In genomic region chr18:79405019-79405780, GRCh38 we compare ENCODE assay signal across 8 cellular contexts. TPM values are rescaled to one million over a fixed set of nuclear protein-coding genes. Genes with fewer than 3 reads are reported as not detected.
A peak's percentile ranks its signal among the peaks of the same experiment; 100 is the strongest.
DNase-seq lines count a peak whose midpoint lies in the region; ATAC-seq and TF ChIP-seq lines count a peak whose summit lies in the region.

No MANE protein-coding gene starts in this region.

- no peak for TF ChIP-seq EP300 in tibial nerve (IDR thresholded peaks at IDR 0.05)

- H3K4me1 Mint-ChIP-seq in activated CD8-positive, alpha-beta memory T cell treated with anti-CD3 and anti-CD28 coated beads, Interleukin-2, amount 10 ng/mL, durations not matched to agents 7 days and 5 days, result peaks cover 44% of the 10 kb centered on the region
- peaks cover 67% of the 10 kb centered on the region for H3K4me1 Mint-ChIP-seq in activated T-cell treated with anti-CD3 and anti-CD28 coated beads, Interleukin-2, amount 50 U/mL, for 72 hours (ENCODE audit: low read depth)

- H3K27ac Mint-ChIP-seq in activated CD8-positive, alpha-beta memory T cell treated with anti-CD3 and anti-CD28 coated beads, Interleukin-2, amount 10 ng/mL, durations not matched to agents 7 days and 5 days, result peak overlapping the region; percentile 93
- H3K27ac Mint-ChIP-seq in activated T-cell treated with anti-CD3 and anti-CD28 coated beads, Interleukin-2, amount 50 U/mL, for 72 hours, result peak overlapping the region; percentile 90

- H3K9me3 Mint-ChIP-seq in activated CD8-positive, alpha-beta memory T cell treated with anti-CD3 and anti-CD28 coated beads, Interleukin-2, amount 10 ng/mL, durations not matched to agents 7 days and 5 days (ENCODE audit: low read depth), result no peaks in the 10 kb centered on the region
- H3K9me3 Mint-ChIP-seq in activated T-cell treated with anti-CD3 and anti-CD28 coated beads, Interleukin-2, amount 50 U/mL, for 72 hours, result no peaks in the 10 kb centered on the region

- no peaks in the 10 kb centered on the region for H3K27me3 Mint-ChIP-seq in activated CD8-positive, alpha-beta memory T cell treated with anti-CD3 and anti-CD28 coated beads, Interleukin-2, amount 10 ng/mL, durations not matched to agents 7 days and 5 days
- no peaks in the 10 kb centered on the region for H3K27me3 Mint-ChIP-seq in activated T-cell treated with anti-CD3 and anti-CD28 coated beads, Interleukin-2, amount 50 U/mL, for 72 hours (ENCODE audit: low read depth)

- CTCF ChIA-PET in activated CD8-positive, alpha-beta memory T cell treated with anti-CD3 and anti-CD28 coated beads, Interleukin-2, amount 10 ng/mL, durations not matched to agents 7 days and 5 days (lab: Charles Lee), result interaction anchor here (0.9 to 2.0 kb wide), 6 partner anchors 12 to 123 kb away, joined by 3 to 14 read pairs (median 4); no protein-coding TSS in a partner anchor

- H3K4me3 Mint-ChIP-seq in activated CD8-positive, alpha-beta memory T cell treated with anti-CD3 and anti-CD28 coated beads, Interleukin-2, amount 10 ng/mL, durations not matched to agents 7 days and 5 days, result peak overlapping the region; percentile 66
- H3K4me3 Mint-ChIP-seq in activated T-cell treated with anti-CD3 and anti-CD28 coated beads, Interleukin-2, amount 50 U/mL, for 72 hours, result peak overlapping the region; percentile 93 to 98

- peaks cover 11% of the 10 kb centered on the region for H3K36me3 Mint-ChIP-seq in activated CD8-positive, alpha-beta memory T cell treated with anti-CD3 and anti-CD28 coated beads, Interleukin-2, amount 10 ng/mL, durations not matched to agents 7 days and 5 days
- H3K36me3 Mint-ChIP-seq in activated T-cell treated with anti-CD3 and anti-CD28 coated beads, Interleukin-2, amount 50 U/mL, for 72 hours (ENCODE audit: insufficient read depth in 2 of 2), result peaks cover 8 to 16% of the 10 kb centered on the region in 2 donors

- TF ChIP-seq POLR2A in tibial nerve (IDR thresholded peaks at IDR 0.05), result no peak

- no peaks in the 10 kb centered on the region for H3K9me3 ChIP-seq in lower lobe of right lung
- no peaks in the 10 kb centered on the region for H3K9me3 ChIP-seq in tibial nerve

- intact Hi-C loops in lower lobe of right lung (cut with DNase I), result no loop called here

- TF ChIP-seq CTCF in lower lobe of right lung (IDR thresholded peaks at IDR 0.05) (no peak), tibial nerve (IDR thresholded peaks at IDR 0.05) (no peak)

- H3K4me1 ChIP-seq in lower lobe of right lung (peaks cover 55% of the 10 kb centered on the region), tibial nerve (peaks cover 3 to 66% (median 33%) of the 10 kb centered on the region in 4 donors)

- peak overlapping the region; percentile 33 for H3K4me3 ChIP-seq in lower lobe of right lung
- H3K4me3 ChIP-seq in tibial nerve, result peak overlapping the region in 1 of 4 donors; percentile 27

- no peak for DNase-seq in activated CD8-positive, alpha-beta memory T cell treated with anti-CD3 and anti-CD28 coated beads, Interleukin-2, amount 10 ng/mL, durations not matched to agents 7 days and 5 days
- DNase-seq in activated CD8-positive, alpha-beta memory T cell treated with anti-CD3 and anti-CD28 coated beads for 24 hours, result no peak
- DNase-seq in activated T-cell treated with anti-CD3 and anti-CD28 coated beads, Interleukin-2, amount 50 U/mL, for 72 hours, result peak; percentile 79 to 85
- DNase-seq in lower lobe of right lung, result peak; percentile 37
- no peak for DNase-seq in tibial nerve (ENCODE audit: low spot score in 2 of 2)
- no peak for DNase-seq in anterior cingulate cortex (lab: John Stamatoyannopoulos, UW)

- no peak for ATAC-seq in activated CD8-positive, alpha-beta memory T cell treated with anti-CD3 and anti-CD28 coated beads, Interleukin-2, amount 10 ng/mL, durations not matched to agents 7 days and 5 days
- ATAC-seq in activated T-cell treated with anti-CD3 and anti-CD28 coated beads, Interleukin-2, amount 50 U/mL, for 72 hours (replicated peaks in 1 of 2), result peak; percentile 38 to 53
- no peak for ATAC-seq in lower lobe of right lung
- ATAC-seq in HG02571 (IDR thresholded peaks at IDR 0.05; ENCODE audit: unreplicated experiment), result no peak
- ATAC-seq in HG02798 (IDR thresholded peaks at IDR 0.05; ENCODE audit: poor library complexity, unreplicated experiment), result no peak

- H3K36me3 ChIP-seq in lower lobe of right lung (no peaks in the 10 kb centered on the region), tibial nerve (peaks cover 0 to 9% (median 0%) of the 10 kb centered on the region in 3 donors)

- peak overlapping the region; percentile 77 for H3K27ac ChIP-seq in lower lobe of right lung
- H3K27ac ChIP-seq in tibial nerve, result peak overlapping the region; percentile 66 to 98 (median 94)

- 67 to 76% methylated on average over 23 of the region's 23 CpGs for WGBS in tibial nerve, 2 donors

- H3K27me3 ChIP-seq in lower lobe of right lung (ENCODE audit: low read depth), result no peaks in the 10 kb centered on the region
- no peaks in the 10 kb centered on the region for H3K27me3 ChIP-seq in tibial nerve

RNA-seq across cellular contexts. Expression of gene NFATC1, which starts 9.5 kb away (rescaled TPM):
- 10 to 100 TPM; 25.7 to 27.8 TPM for total RNA-seq in activated CD8-positive, alpha-beta memory T cell treated with anti-CD3 and anti-CD28 coated beads, Interleukin-2, amount 10 ng/mL, durations not matched to agents 7 days and 5 days
- total RNA-seq in activated T-cell treated with anti-CD3 and anti-CD28 coated beads, Interleukin-2, amount 50 U/mL, for 72 hours, result 10 to 100 TPM; 70.4 to 86.0 TPM
- total RNA-seq in lower lobe of right lung, result 21.4 TPM
- total RNA-seq in tibial nerve, result 10 to 100 TPM; 33.7 to 48.6 (median 37.8) TPM

Comparison
In these comparisons a context has a peak if more than half of its experiments do, and no peak if none do; other contexts are left out.
1. ATAC-seq: peak in activated T-cell treated with anti-CD3 and anti-CD28 coated beads, Interleukin-2, amount 50 U/mL, for 72 hours (2 of 2); none in activated CD8-positive, alpha-beta memory T cell treated with anti-CD3 and anti-CD28 coated beads, Interleukin-2, amount 10 ng/mL, durations not matched to agents 7 days and 5 days (single experiment), lower lobe of right lung (0 of 2), HG02571 (single experiment) and HG02798 (single experiment).
2. DNase-seq: peak in activated T-cell treated with anti-CD3 and anti-CD28 coated beads, Interleukin-2, amount 50 U/mL, for 72 hours (2 of 2) and lower lobe of right lung (single experiment); none in activated CD8-positive, alpha-beta memory T cell treated with anti-CD3 and anti-CD28 coated beads, Interleukin-2, amount 10 ng/mL, durations not matched to agents 7 days and 5 days (single experiment), activated CD8-positive, alpha-beta memory T cell treated with anti-CD3 and anti-CD28 coated beads for 24 hours (single experiment), tibial nerve (0 of 2) and anterior cingulate cortex (0 of 58).